8 cellular contexts compared by ENCODE assay signal in the genomic region with DNA sequence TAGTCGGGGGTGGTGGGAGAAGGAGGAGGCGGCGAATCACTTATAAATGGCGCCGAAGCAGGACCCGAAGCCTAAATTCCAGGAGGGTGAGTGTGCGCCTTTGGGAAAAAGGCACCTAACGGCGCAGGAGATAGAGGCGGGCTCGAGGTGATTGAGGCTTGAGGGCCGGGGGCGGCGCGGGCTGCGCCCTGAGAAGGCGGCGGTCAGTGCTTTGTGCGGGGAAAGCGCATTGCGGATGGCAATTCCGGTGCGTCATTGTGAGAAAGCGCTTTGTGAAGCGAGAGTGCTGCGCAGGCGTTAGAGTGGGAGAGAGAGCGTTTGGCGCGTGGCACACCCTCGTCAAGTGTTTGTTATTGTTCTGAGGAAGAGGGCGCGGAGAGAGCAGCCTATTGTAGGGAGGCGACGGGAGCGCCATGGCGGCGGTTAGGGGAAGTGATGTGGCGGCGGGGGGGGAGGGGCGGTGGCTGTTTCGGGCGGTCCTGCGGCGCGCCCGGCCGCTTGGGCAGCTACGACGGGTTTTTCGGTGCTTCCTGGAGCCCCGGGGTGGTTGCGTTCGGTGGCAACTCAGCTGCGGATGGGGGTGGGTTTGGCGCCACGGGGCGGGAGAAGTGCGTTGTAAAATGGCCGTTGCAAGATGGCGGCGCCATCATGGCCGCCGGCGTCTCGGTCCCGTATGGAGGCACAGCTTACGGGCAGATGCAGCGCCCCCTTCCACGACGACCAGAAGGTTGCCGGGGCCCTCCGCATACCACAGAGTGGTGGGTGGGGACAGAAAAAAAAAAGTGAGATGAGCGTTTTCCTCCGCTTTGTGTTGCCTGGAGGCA. TPM values are rescaled to one million over a fixed set of nuclear protein-coding genes. Genes with fewer than 3 reads are reported as not detected.
DNase-seq lines count a peak whose midpoint lies in the region; ATAC-seq and TF ChIP-seq lines count a peak whose summit lies in the region.

No MANE protein-coding gene starts in this region.

- H3K27me3 Mint-ChIP-seq in activated B cell treated with CpG ODN at 0.5 μM for 24 hours = no peaks in the 10 kb centered on the region

- peak overlapping the region; percentile 100 for H3K27ac Mint-ChIP-seq in activated B cell treated with CpG ODN at 0.5 μM for 24 hours

- peak; percentile 51 for ATAC-seq in GM18873 (IDR thresholded peaks at IDR 0.05; ENCODE audit: low FRiP score, unreplicated experiment)
- ATAC-seq in HG03135 (IDR thresholded peaks at IDR 0.05; ENCODE audit: unreplicated experiment) = peak; percentile 57
- peak; percentile 72 for ATAC-seq in activated B cell treated with CpG ODN at 0.5 μM for 24 hours (ENCODE audit: low read depth)

- DNase-seq in AG08395 (ENCODE audit: low spot score) (peak; percentile 62), NCI-H2196 (lab: John Stamatoyannopoulos, UW; ENCODE audit: unreplicated experiment) (peak; percentile 68), activated B cell treated with CpG ODN at 0.5 μM for 24 hours (peak; percentile 81), cardiac fibroblast (ENCODE audit: low read depth in 2 of 2) (peak; percentile 91 to 95), islet precursor cell (peak; percentile 97)
- peak; percentile 85 for DNase-seq in stimulated activated CD4-positive, alpha-beta T cell treated with anti-CD3 and anti-CD28 coated beads, Interleukin-12 subunit alpha, Interleukin-12 subunit beta, amount 100 ng/mL, for 4 hours

- H3K4me1 Mint-ChIP-seq in activated B cell treated with CpG ODN at 0.5 μM for 24 hours = peaks cover 39% of the 10 kb centered on the region

- peak overlapping the region; percentile 97 to 99 for H3K4me3 ChIP-seq in cardiac fibroblast (replicated peaks in 1 of 2; ENCODE audit: low read depth in 2 of 2, low read length in 2 of 2)

- POLR2A ChIA-PET in activated B cell treated with CpG ODN at 0.5 μM for 24 hours (lab: Charles Lee) = interaction anchor here (0.5 to 3.2 kb wide), 33 partner anchors 10 to 1817 kb away, joined by 3 to 46 read pairs (median 4); a partner anchor contains a TSS

- CTCF ChIA-PET in activated B cell treated with CpG ODN at 0.5 μM for 24 hours (lab: Charles Lee) = interaction anchor here (0.8 to 2.7 kb wide), 8 partner anchors 10 to 234 kb away, joined by 3 to 16 read pairs (median 4); a partner anchor contains a TSS

- H3K36me3 Mint-ChIP-seq in activated B cell treated with CpG ODN at 0.5 μM for 24 hours (ENCODE audit: low read depth) = peaks cover 28% of the 10 kb centered on the region

- intact Hi-C loops in activated B cell treated with CpG ODN at 0.5 μM for 24 hours (cut with micrococcal nuclease) = loop anchor here (1.0 to 5.0 kb wide), 5 partner anchors 13 to 434 kb away; a partner anchor contains a TSS

- peak overlapping the region; percentile 98 for H3K4me3 Mint-ChIP-seq in activated B cell treated with CpG ODN at 0.5 μM for 24 hours

- H3K9me3 Mint-ChIP-seq in activated B cell treated with CpG ODN at 0.5 μM for 24 hours = no peaks in the 10 kb centered on the region

- no peak for TF ChIP-seq CTCF in activated B cell treated with CpG ODN at 0.5 μM for 24 hours (IDR thresholded peaks at IDR 0.05)
- TF ChIP-seq CTCF in cardiac fibroblast (IDR thresholded peaks at IDR 0.05; ENCODE audit: low read depth, low read length) = peak; percentile 52

RNA-seq across cellular contexts. Expression of a gene that starts 0.5 kb away (rescaled TPM):
- total RNA-seq in activated B cell treated with CpG ODN at 0.5 μM for 24 hours = 271 and 287 TPM in 2 replicates

Comparison
In these comparisons a context has a peak if more than half of its experiments do, and no peak if none do; other contexts are left out.
1. Peak in every context shown above with its lines: DNase-seq, ATAC-seq and H3K4me3 ChIP-seq.